20 cellular contexts compared by ENCODE assay signal in genomic region chrX:70672326-70672725, GRCh38.
DNase-seq lines count a peak whose midpoint lies in the region; ATAC-seq and TF ChIP-seq lines count a peak whose summit lies in the region.
"Had no signal": no experiment of that assay in that cellular context is flagged by ENCODE, and none has a peak within 500 bp of the region (broad histone marks: within the 10 kb centered on the region; RNA-seq: fewer than 3 reads in every experiment).

No MANE protein-coding gene starts in this region.

- peaks cover 0 to 5% (median 0%) of the 10 kb centered on the region in 8 donors for H3K9me3 ChIP-seq in spleen
- H3K9me3 ChIP-seq: HAP-1 had no signal

- TF ChIP-seq CTCF in natural killer cell (IDR thresholded peaks at IDR 0.05) (no peak), spleen (IDR thresholded peaks at IDR 0.05 in 8 of 11, conservative IDR thresholded peaks at IDR 0.05 in 3 of 11) (no peak)

- no peak for TF ChIP-seq POLR2A in spleen (IDR thresholded peaks at IDR 0.05)

- 37 to 71% (median 62%) methylated on average over 3 of the region's 3 CpGs for WGBS in spleen, 5 donors

- intact Hi-C loops in activated CD4-positive, alpha-beta T cell treated with anti-CD3 and anti-CD28 coated beads, Interleukin-2, amount 10 ng/mL, durations not matched to agents 24 days and 14 days (cut with micrococcal nuclease), result loop anchor here (1.0 to 10.0 kb wide), 4 partner anchors 8 to 512 kb away; no protein-coding TSS in a partner anchor
- intact Hi-C loops in natural killer cell (cut with micrococcal nuclease) (no loop called here), spleen (cut with DNase I; ENCODE audit: low total_unique reads) (no loop called here)

- no peaks in the 10 kb centered on the region for H3K27me3 Mint-ChIP-seq in activated CD4-positive, alpha-beta T cell treated with anti-CD3 and anti-CD28 coated beads, Interleukin-2, amount 10 ng/mL, durations not matched to agents 24 days and 14 days
- H3K27me3 Mint-ChIP-seq in natural killer cell treated with Interleukin-12 subunit alpha and Interleukin-12 subunit beta and Interleukin-15 and Interleukin-18, amount 100 ng/mL, for 72 hours, result peaks cover 5 to 23% of the 10 kb centered on the region in 2 donors
- peaks cover 9 to 16% of the 10 kb centered on the region in 2 donors for H3K27me3 Mint-ChIP-seq in natural killer cell (ENCODE audit: low read depth in 2 of 2)
- H3K27me3 Mint-ChIP-seq: CD4-positive, alpha-beta memory T cell had no signal

- no peaks in the 10 kb centered on the region for H3K4me1 ChIP-seq in spleen
- H3K4me1 ChIP-seq: BLaER1 treated with 17β-estradiol and CSF1 and Interleukin-3, amounts not matched to agents 10 nM and 100 nM; HAP-1 had no signal

- H3K9me3 Mint-ChIP-seq in activated CD4-positive, alpha-beta T cell treated with anti-CD3 and anti-CD28 coated beads, Interleukin-2, amount 10 ng/mL, durations not matched to agents 24 days and 14 days, result peaks cover 9% of the 10 kb centered on the region
- no peaks in the 10 kb centered on the region for H3K9me3 Mint-ChIP-seq in natural killer cell treated with Interleukin-12 subunit alpha and Interleukin-12 subunit beta and Interleukin-15 and Interleukin-18, amount 100 ng/mL, for 72 hours
- no peaks in the 10 kb centered on the region for H3K9me3 Mint-ChIP-seq in natural killer cell
- H3K9me3 Mint-ChIP-seq in stimulated activated effector memory CD8-positive, alpha-beta T cell treated with anti-CD3 and anti-CD28 coated beads, Interleukin-12 subunit alpha, Interleukin-12 subunit beta, amount 100 ng/mL, for 72 hours, result no peaks in the 10 kb centered on the region

- H3K4me3 Mint-ChIP-seq in activated CD4-positive, alpha-beta T cell treated with anti-CD3 and anti-CD28 coated beads, Interleukin-2, amount 10 ng/mL, durations not matched to agents 24 days and 14 days, result no peak overlapping the region
- peak overlapping the region; percentile 43 for H3K4me3 Mint-ChIP-seq in natural killer cell treated with Interleukin-12 subunit alpha and Interleukin-12 subunit beta and Interleukin-15 and Interleukin-18, amount 100 ng/mL, for 72 hours
- H3K4me3 Mint-ChIP-seq in natural killer cell, result no peak overlapping the region
- H3K4me3 Mint-ChIP-seq in stimulated activated effector memory CD8-positive, alpha-beta T cell treated with anti-CD3 and anti-CD28 coated beads, Interleukin-12 subunit alpha, Interleukin-12 subunit beta, amount 100 ng/mL, for 72 hours, result no peak overlapping the region
- H3K4me3 Mint-ChIP-seq: CD4-positive, alpha-beta memory T cell had no signal

- H3K36me3 ChIP-seq in spleen, result no peaks in the 10 kb centered on the region
- H3K36me3 ChIP-seq: BLaER1 treated with 17β-estradiol and CSF1 and Interleukin-3, amounts not matched to agents 10 nM and 100 nM; HAP-1 had no signal

- DNase-seq in activated CD4-positive, alpha-beta T cell treated with anti-CD3 and anti-CD28 coated beads, Interleukin-2, amount 10 ng/mL, durations not matched to agents 24 days and 14 days, result no peak
- no peak for DNase-seq in activated CD4-positive, alpha-beta T cell treated with anti-CD3 and anti-CD28 coated beads for 1 hour
- no peak for DNase-seq in natural killer cell treated with Interleukin-12 subunit alpha and Interleukin-12 subunit beta and Interleukin-15 and Interleukin-18, amount 100 ng/mL, for 72 hours (ENCODE audit: low spot score)
- DNase-seq in natural killer cell (no peak), spleen (no peak), HK-2 (ENCODE audit: unreplicated experiment) (no peak)
- no peak for DNase-seq in stimulated activated effector memory CD8-positive, alpha-beta T cell treated with anti-CD3 and anti-CD28 coated beads, Interleukin-12 subunit alpha, Interleukin-12 subunit beta, amount 100 ng/mL, for 72 hours (ENCODE audit: low spot score in 2 of 2)
- DNase-seq: 8988T; CD4-positive, alpha-beta memory T cell; GM23248; KG1; NCI-H1092; NCI-H1436; NCI-H187 treated with DMSO at 0.1 percent for 48 hours; NCI-H2107; NCI-H446 treated with DMSO at 0.1 percent for 48 hours; NCI-H526 treated with DMSO at 0.1 percent for 48 hours had no signal

- H3K27me3 ChIP-seq in spleen (replicated peaks in 1 of 7), result no peaks in the 10 kb centered on the region

- H3K27ac Mint-ChIP-seq in activated CD4-positive, alpha-beta T cell treated with anti-CD3 and anti-CD28 coated beads, Interleukin-2, amount 10 ng/mL, durations not matched to agents 24 days and 14 days, result peak overlapping the region; percentile 90
- H3K27ac Mint-ChIP-seq in natural killer cell treated with Interleukin-12 subunit alpha and Interleukin-12 subunit beta and Interleukin-15 and Interleukin-18, amount 100 ng/mL, for 72 hours, result peak overlapping the region in 1 of 2 donors; percentile 51
- no peak overlapping the region for H3K27ac Mint-ChIP-seq in natural killer cell
- H3K27ac Mint-ChIP-seq in stimulated activated effector memory CD8-positive, alpha-beta T cell treated with anti-CD3 and anti-CD28 coated beads, Interleukin-12 subunit alpha, Interleukin-12 subunit beta, amount 100 ng/mL, for 72 hours, result no peak overlapping the region
- H3K27ac Mint-ChIP-seq: CD4-positive, alpha-beta memory T cell had no signal

- H3K36me3 Mint-ChIP-seq in activated CD4-positive, alpha-beta T cell treated with anti-CD3 and anti-CD28 coated beads, Interleukin-2, amount 10 ng/mL, durations not matched to agents 24 days and 14 days (ENCODE audit: low read depth), result peaks cover 2% of the 10 kb centered on the region
- peaks cover 4% of the 10 kb centered on the region for H3K36me3 Mint-ChIP-seq in natural killer cell treated with Interleukin-12 subunit alpha and Interleukin-12 subunit beta and Interleukin-15 and Interleukin-18, amount 100 ng/mL, for 72 hours
- H3K36me3 Mint-ChIP-seq in natural killer cell, result no peaks in the 10 kb centered on the region
- no peaks in the 10 kb centered on the region for H3K36me3 Mint-ChIP-seq in stimulated activated effector memory CD8-positive, alpha-beta T cell treated with anti-CD3 and anti-CD28 coated beads, Interleukin-12 subunit alpha, Interleukin-12 subunit beta, amount 100 ng/mL, for 72 hours

- peaks cover 13% of the 10 kb centered on the region for H3K4me1 Mint-ChIP-seq in activated CD4-positive, alpha-beta T cell treated with anti-CD3 and anti-CD28 coated beads, Interleukin-2, amount 10 ng/mL, durations not matched to agents 24 days and 14 days
- peaks cover 0 to 5% of the 10 kb centered on the region in 2 donors for H3K4me1 Mint-ChIP-seq in natural killer cell treated with Interleukin-12 subunit alpha and Interleukin-12 subunit beta and Interleukin-15 and Interleukin-18, amount 100 ng/mL, for 72 hours (ENCODE audit: low read depth in 2 of 2)
- no peaks in the 10 kb centered on the region for H3K4me1 Mint-ChIP-seq in natural killer cell
- H3K4me1 Mint-ChIP-seq in stimulated activated effector memory CD8-positive, alpha-beta T cell treated with anti-CD3 and anti-CD28 coated beads, Interleukin-12 subunit alpha, Interleukin-12 subunit beta, amount 100 ng/mL, for 72 hours, result peaks cover 8% of the 10 kb centered on the region
- H3K4me1 Mint-ChIP-seq: CD4-positive, alpha-beta memory T cell had no signal

- H3K27ac ChIP-seq in spleen, result no peak overlapping the region
- H3K27ac ChIP-seq: BLaER1 treated with 17β-estradiol and CSF1 and Interleukin-3, amounts not matched to agents 10 nM and 100 nM; GM23248 had no signal

- no peak for ATAC-seq in natural killer cell treated with Interleukin-12 subunit alpha and Interleukin-12 subunit beta and Interleukin-15 and Interleukin-18, amount 100 ng/mL, for 72 hours
- no peak for ATAC-seq in natural killer cell
- peak; percentile 44 for ATAC-seq in stimulated activated effector memory CD8-positive, alpha-beta T cell treated with anti-CD3 and anti-CD28 coated beads, Interleukin-12 subunit alpha, Interleukin-12 subunit beta, amount 100 ng/mL, for 72 hours
- ATAC-seq: Right ventricle myocardium inferior had no signal

- H3K4me3 ChIP-seq in spleen, result no peak overlapping the region
- H3K4me3 ChIP-seq: BLaER1 treated with 17β-estradiol and CSF1 and Interleukin-3, amounts not matched to agents 10 nM and 100 nM; GM23248; HAP-1 had no signal
